9 cellular contexts compared by ENCODE assay signal in genomic region chr19:9075064-9075964, GRCh38. TPM values are rescaled to one million over a fixed set of nuclear protein-coding genes. Genes with fewer than 3 reads are reported as not detected.
DNase-seq lines count a peak whose midpoint lies in the region; ATAC-seq and TF ChIP-seq lines count a peak whose summit lies in the region.
"Had no signal": no experiment of that assay in that cellular context is flagged by ENCODE, and none has a peak within 500 bp of the region (broad histone marks: within the 10 kb centered on the region; RNA-seq: fewer than 3 reads in every experiment).

No MANE protein-coding gene starts in this region.

- DNase-seq in H4 (ENCODE audit: low spot score): peak; percentile 98
- DNase-seq in NCI-H82 (lab: John Stamatoyannopoulos, UW): peak; percentile 56
- peak; percentile 91 for DNase-seq in epithelial cell of prostate (ENCODE audit: low read depth, low spot score)
- peak; percentile 13 for DNase-seq in middle frontal gyrus (ENCODE audit: extremely low spot score, low spot score)
- no peak for DNase-seq in OCI-LY7 (ENCODE audit: low spot score)
- DNase-seq in activated CD4-positive, alpha-beta T cell treated with anti-CD3 and anti-CD28 coated beads, Interleukin-2, amount 10 ng/mL, durations not matched to agents 24 days and 14 days: no peak
- DNase-seq in NCI-H1417 treated with DMSO at 0.1 percent for 48 hours (lab: John Stamatoyannopoulos, UW): no peak
- DNase-seq in natural killer cell treated with Interleukin-12 subunit alpha and Interleukin-12 subunit beta and Interleukin-15 and Interleukin-18, amount 100 ng/mL, for 72 hours (ENCODE audit: low spot score): no peak

- peaks cover 2% of the 10 kb centered on the region for H3K4me1 Mint-ChIP-seq in activated CD4-positive, alpha-beta T cell treated with anti-CD3 and anti-CD28 coated beads, Interleukin-2, amount 10 ng/mL, durations not matched to agents 24 days and 14 days
- no peaks in the 10 kb centered on the region for H3K4me1 Mint-ChIP-seq in natural killer cell treated with Interleukin-12 subunit alpha and Interleukin-12 subunit beta and Interleukin-15 and Interleukin-18, amount 100 ng/mL, for 72 hours (ENCODE audit: low read depth in 2 of 2)

- peak overlapping the region; percentile 35 for H3K27ac ChIP-seq in epithelial cell of prostate
- H3K27ac ChIP-seq in OCI-LY7 (ENCODE audit: low read depth, low read length, poor library complexity, severe bottlenecking): no peak overlapping the region

- H2AFZ ChIP-seq in OCI-LY7 (ENCODE audit: low read length): no peak overlapping the region

- no peaks in the 10 kb centered on the region for H3K9me2 ChIP-seq in OCI-LY7 (ENCODE audit: insufficient read depth, low read length)

- H3K36me3 ChIP-seq in OCI-LY7 (ENCODE audit: insufficient read depth, low read length): no peaks in the 10 kb centered on the region

- CTCF ChIA-PET in OCI-LY7 (lab: Charles Lee; ENCODE audit: unreplicated experiment): no interaction called here

- POLR2A ChIA-PET in OCI-LY7 (lab: Charles Lee): no interaction called here

- H3K4me3 Mint-ChIP-seq in activated CD4-positive, alpha-beta T cell treated with anti-CD3 and anti-CD28 coated beads, Interleukin-2, amount 10 ng/mL, durations not matched to agents 24 days and 14 days: no peak overlapping the region
- no peak overlapping the region for H3K4me3 Mint-ChIP-seq in natural killer cell treated with Interleukin-12 subunit alpha and Interleukin-12 subunit beta and Interleukin-15 and Interleukin-18, amount 100 ng/mL, for 72 hours

- H3K79me2 ChIP-seq in OCI-LY7 (ENCODE audit: insufficient read depth, low read depth, low read length): no peaks in the 10 kb centered on the region

- no peak for TF ChIP-seq CTCF in OCI-LY7 (conservative IDR thresholded peaks at IDR 0.05; ENCODE audit: low read length)

- no peaks in the 10 kb centered on the region for H3K4me1 ChIP-seq in OCI-LY7 (ENCODE audit: insufficient read depth, low read length, poor library complexity, severe bottlenecking)

- H4K20me1 ChIP-seq in OCI-LY7 (ENCODE audit: insufficient read depth, low read length): no peaks in the 10 kb centered on the region

- intact Hi-C loops in OCI-LY7 (cut with micrococcal nuclease; ENCODE audit: unreplicated experiment): loop anchor here (5.0 kb wide), 1 partner anchor 418 kb away; no protein-coding TSS in a partner anchor
- intact Hi-C loops in activated CD4-positive, alpha-beta T cell treated with anti-CD3 and anti-CD28 coated beads, Interleukin-2, amount 10 ng/mL, durations not matched to agents 24 days and 14 days (cut with micrococcal nuclease): no loop called here

- no peak overlapping the region for H3K27ac Mint-ChIP-seq in activated CD4-positive, alpha-beta T cell treated with anti-CD3 and anti-CD28 coated beads, Interleukin-2, amount 10 ng/mL, durations not matched to agents 24 days and 14 days
- no peak overlapping the region for H3K27ac Mint-ChIP-seq in natural killer cell treated with Interleukin-12 subunit alpha and Interleukin-12 subunit beta and Interleukin-15 and Interleukin-18, amount 100 ng/mL, for 72 hours

- H3K9me3 ChIP-seq in OCI-LY7 (ENCODE audit: low read length): no peaks in the 10 kb centered on the region

- H3K4me2 ChIP-seq in OCI-LY7 (ENCODE audit: low read length): no peak overlapping the region

- no TSS peak for BruUV-seq in OCI-LY7 (replicated peaks; lab: Mats Ljungman, UMichigan)

- H3K9me3 Mint-ChIP-seq in activated CD4-positive, alpha-beta T cell treated with anti-CD3 and anti-CD28 coated beads, Interleukin-2, amount 10 ng/mL, durations not matched to agents 24 days and 14 days: no peaks in the 10 kb centered on the region
- H3K9me3 Mint-ChIP-seq in natural killer cell treated with Interleukin-12 subunit alpha and Interleukin-12 subunit beta and Interleukin-15 and Interleukin-18, amount 100 ng/mL, for 72 hours: no peaks in the 10 kb centered on the region

- no peak for ATAC-seq in natural killer cell treated with Interleukin-12 subunit alpha and Interleukin-12 subunit beta and Interleukin-15 and Interleukin-18, amount 100 ng/mL, for 72 hours

- no peak overlapping the region for H3K4me3 ChIP-seq in OCI-LY7 (ENCODE audit: low read depth, low read length, poor library complexity, severe bottlenecking)

- no peaks in the 10 kb centered on the region for H3K36me3 Mint-ChIP-seq in activated CD4-positive, alpha-beta T cell treated with anti-CD3 and anti-CD28 coated beads, Interleukin-2, amount 10 ng/mL, durations not matched to agents 24 days and 14 days (ENCODE audit: low read depth)
- no peaks in the 10 kb centered on the region for H3K36me3 Mint-ChIP-seq in natural killer cell treated with Interleukin-12 subunit alpha and Interleukin-12 subunit beta and Interleukin-15 and Interleukin-18, amount 100 ng/mL, for 72 hours

- no peaks in the 10 kb centered on the region for H3K27me3 Mint-ChIP-seq in activated CD4-positive, alpha-beta T cell treated with anti-CD3 and anti-CD28 coated beads, Interleukin-2, amount 10 ng/mL, durations not matched to agents 24 days and 14 days
- peaks cover 0 to 2% of the 10 kb centered on the region in 2 donors for H3K27me3 Mint-ChIP-seq in natural killer cell treated with Interleukin-12 subunit alpha and Interleukin-12 subunit beta and Interleukin-15 and Interleukin-18, amount 100 ng/mL, for 72 hours

RNA-seq across cellular contexts. Expression of gene OR1M1, which starts 11.5 kb away (rescaled TPM):
- not detected in 2 replicates for total RNA-seq in H4 (2014; rRNA removed; shearing (Covaris generic))
- total RNA-seq in OCI-LY7 (2014; rRNA removed; shearing (Covaris generic)): not detected in 2 replicates
- total RNA-seq in OCI-LY7 (2022): not detected in 2 replicates
- total RNA-seq in activated CD4-positive, alpha-beta T cell treated with anti-CD3 and anti-CD28 coated beads, Interleukin-2, amount 10 ng/mL, durations not matched to agents 24 days and 14 days: not detected in 2 replicates
- not detected for total RNA-seq in natural killer cell treated with Interleukin-12 subunit alpha and Interleukin-12 subunit beta and Interleukin-15 and Interleukin-18, amount 100 ng/mL, for 72 hours
- total RNA-seq: skeletal muscle tissue had no signal

RNA-seq across cellular contexts. Expression of gene OR7G2, which starts 32.0 kb away (rescaled TPM):
- total RNA-seq in H4 (2014; rRNA removed; shearing (Covaris generic)): not detected in 2 replicates
- not detected in 2 replicates for total RNA-seq in OCI-LY7 (2014; rRNA removed; shearing (Covaris generic))
- total RNA-seq in OCI-LY7 (2022): not detected in 2 replicates
- total RNA-seq in activated CD4-positive, alpha-beta T cell treated with anti-CD3 and anti-CD28 coated beads, Interleukin-2, amount 10 ng/mL, durations not matched to agents 24 days and 14 days: not detected in 2 replicates
- not detected for total RNA-seq in natural killer cell treated with Interleukin-12 subunit alpha and Interleukin-12 subunit beta and Interleukin-15 and Interleukin-18, amount 100 ng/mL, for 72 hours
- total RNA-seq: skeletal muscle tissue had no signal

RNA-seq across cellular contexts. Expression of gene OR7G1, which starts 40.2 kb away (rescaled TPM):
- total RNA-seq in H4 (2014; rRNA removed; shearing (Covaris generic)): not detected in 2 replicates
- total RNA-seq in OCI-LY7 (2014; rRNA removed; shearing (Covaris generic)): not detected in 2 replicates
- total RNA-seq in OCI-LY7 (2022): not detected in 2 replicates
- not detected in 2 replicates for total RNA-seq in activated CD4-positive, alpha-beta T cell treated with anti-CD3 and anti-CD28 coated beads, Interleukin-2, amount 10 ng/mL, durations not matched to agents 24 days and 14 days
- not detected for total RNA-seq in natural killer cell treated with Interleukin-12 subunit alpha and Interleukin-12 subunit beta and Interleukin-15 and Interleukin-18, amount 100 ng/mL, for 72 hours
- total RNA-seq: skeletal muscle tissue had no signal

RNA-seq across cellular contexts. Expression of gene OR7G3, which starts 51.4 kb away (rescaled TPM):
- not detected in 2 replicates for total RNA-seq in H4 (2014; rRNA removed; shearing (Covaris generic))
- total RNA-seq in OCI-LY7 (2014; rRNA removed; shearing (Covaris generic)): not detected in 2 replicates
- total RNA-seq in OCI-LY7 (2022): not detected in 2 replicates
- not detected in 2 replicates for total RNA-seq in activated CD4-positive, alpha-beta T cell treated with anti-CD3 and anti-CD28 coated beads, Interleukin-2, amount 10 ng/mL, durations not matched to agents 24 days and 14 days
- not detected for total RNA-seq in natural killer cell treated with Interleukin-12 subunit alpha and Interleukin-12 subunit beta and Interleukin-15 and Interleukin-18, amount 100 ng/mL, for 72 hours
- total RNA-seq: skeletal muscle tissue had no signal

Comparison
In these comparisons a context has a peak if more than half of its experiments do, and no peak if none do; other contexts are left out.
1. DNase-seq: peak in H4 (single experiment), NCI-H82 (single experiment), epithelial cell of prostate (single experiment) and middle frontal gyrus (single experiment); none in OCI-LY7 (single experiment), activated CD4-positive, alpha-beta T cell treated with anti-CD3 and anti-CD28 coated beads, Interleukin-2, amount 10 ng/mL, durations not matched to agents 24 days and 14 days (single experiment), NCI-H1417 treated with DMSO at 0.1 percent for 48 hours (single experiment) and natural killer cell treated with Interleukin-12 subunit alpha and Interleukin-12 subunit beta and Interleukin-15 and Interleukin-18, amount 100 ng/mL, for 72 hours (single experiment).